In the genomic region with DNA sequence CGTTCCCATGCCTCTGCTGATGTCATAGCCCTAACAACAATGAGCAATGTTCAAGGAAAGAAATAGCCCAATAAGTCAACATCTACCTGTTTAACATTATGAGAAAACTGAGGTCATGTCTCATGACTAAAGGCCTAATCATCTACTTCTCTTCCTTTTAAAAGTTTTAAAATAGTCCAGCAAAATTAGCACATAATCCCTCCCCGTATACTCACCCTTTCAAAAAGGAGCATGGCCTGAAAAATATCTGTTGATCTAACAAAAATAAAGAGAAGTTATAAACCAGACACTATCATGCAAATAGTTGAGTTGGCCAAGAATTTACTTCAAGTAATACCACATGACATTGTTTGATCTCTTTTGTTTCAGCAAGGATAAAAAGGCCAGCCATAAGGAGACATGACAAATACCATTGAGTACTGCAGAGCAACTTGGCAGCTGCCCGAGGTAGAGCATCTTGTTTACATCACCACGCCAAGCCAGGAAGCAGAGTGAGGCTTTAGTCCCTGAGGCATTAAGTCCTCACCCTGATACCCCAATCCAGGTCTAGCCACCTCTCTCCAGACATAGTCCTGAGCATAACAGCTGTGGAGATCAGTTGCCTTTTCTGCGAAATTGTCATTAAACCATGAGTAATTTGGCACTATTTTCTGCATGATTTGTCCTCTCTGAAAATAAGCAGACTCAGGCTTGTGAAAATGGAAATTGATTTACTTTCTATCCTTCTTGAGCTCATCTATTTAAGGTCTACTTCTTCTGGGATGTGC, we compare ENCODE assay signal across 9 cellular contexts.
DNase-seq lines count a peak whose midpoint lies in the region; ATAC-seq and TF ChIP-seq lines count a peak whose summit lies in the region.
"Had no signal": no experiment of that assay in that cellular context is flagged by ENCODE, and none has a peak within 500 bp of the region (broad histone marks: within the 10 kb centered on the region; RNA-seq: fewer than 3 reads in every experiment).

No MANE protein-coding gene starts in this region.

- no peak overlapping the region for H3K4me3 ChIP-seq in muscle layer of colon (ENCODE audit: low read depth in 1 of 2, low read length in 2 of 2)

- H3K27me3 Mint-ChIP-seq in chondrocyte (ENCODE audit: low read depth): no peaks in the 10 kb centered on the region
- no peaks in the 10 kb centered on the region for H3K27me3 Mint-ChIP-seq in activated naive CD4-positive, alpha-beta T cell treated with anti-CD3 and anti-CD28 coated beads, Interleukin-2, amount 10 ng/mL, durations not matched to agents 7 days and 5 days

- H3K9me3 Mint-ChIP-seq in chondrocyte (ENCODE audit: low read depth): peaks cover 3% of the 10 kb centered on the region
- no peaks in the 10 kb centered on the region for H3K9me3 Mint-ChIP-seq in activated naive CD4-positive, alpha-beta T cell treated with anti-CD3 and anti-CD28 coated beads, Interleukin-2, amount 10 ng/mL, durations not matched to agents 7 days and 5 days

- DNase-seq in AG20443 (ENCODE audit: low spot score) (peak; percentile 31), NCI-H1694 (lab: John Stamatoyannopoulos, UW) (peak; percentile 85), chondrocyte (ENCODE audit: low spot score) (no peak), iPS-NIHi11 (ENCODE audit: low spot score) (no peak), NCI-H146 (lab: John Stamatoyannopoulos, UW) (no peak)
- DNase-seq in activated naive CD4-positive, alpha-beta T cell treated with anti-CD3 and anti-CD28 coated beads, Interleukin-2, amount 10 ng/mL, durations not matched to agents 7 days and 5 days: no peak
- DNase-seq: stimulated activated naive CD8-positive, alpha-beta T cell treated with anti-CD3 and anti-CD28 coated beads, Interleukin-15, Interleukin-2, amounts not matched to agents 100 U/mL and 50 U/mL, for 24 hours had no signal

- TF ChIP-seq CTCF in chondrocyte (IDR thresholded peaks at IDR 0.05): no peak

- H3K4me1 Mint-ChIP-seq in chondrocyte (ENCODE audit: low read depth): peaks cover 39% of the 10 kb centered on the region
- no peaks in the 10 kb centered on the region for H3K4me1 Mint-ChIP-seq in activated naive CD4-positive, alpha-beta T cell treated with anti-CD3 and anti-CD28 coated beads, Interleukin-2, amount 10 ng/mL, durations not matched to agents 7 days and 5 days

- H3K9me3 ChIP-seq in muscle layer of colon (ENCODE audit: low read length): no peaks in the 10 kb centered on the region

- no peak for ATAC-seq in HG03439 (IDR thresholded peaks at IDR 0.05; ENCODE audit: unreplicated experiment)
- ATAC-seq: stimulated activated naive CD8-positive, alpha-beta T cell treated with anti-CD3 and anti-CD28 coated beads, Interleukin-15, Interleukin-2, amounts not matched to agents 100 U/mL and 50 U/mL, for 24 hours had no signal

- no peak overlapping the region for H3K9ac ChIP-seq in muscle layer of colon (ENCODE audit: low read length)

- H3K27ac ChIP-seq in muscle layer of colon (ENCODE audit: low read depth, low read length): peak overlapping the region; percentile 72

- H3K36me3 ChIP-seq in muscle layer of colon (ENCODE audit: insufficient read depth, low read length): no peaks in the 10 kb centered on the region

- H3K27ac Mint-ChIP-seq in chondrocyte (ENCODE audit: unreplicated experiment): peak overlapping the region; percentile 91
- no peak overlapping the region for H3K27ac Mint-ChIP-seq in activated naive CD4-positive, alpha-beta T cell treated with anti-CD3 and anti-CD28 coated beads, Interleukin-2, amount 10 ng/mL, durations not matched to agents 7 days and 5 days

- no peak overlapping the region for H3K4me3 Mint-ChIP-seq in chondrocyte (ENCODE audit: unreplicated experiment)
- H3K4me3 Mint-ChIP-seq in activated naive CD4-positive, alpha-beta T cell treated with anti-CD3 and anti-CD28 coated beads, Interleukin-2, amount 10 ng/mL, durations not matched to agents 7 days and 5 days: no peak overlapping the region

- no peaks in the 10 kb centered on the region for H3K27me3 ChIP-seq in muscle layer of colon (ENCODE audit: control insufficient read depth in 1 of 2, insufficient read depth in 2 of 2, low read length in 2 of 2)

- no peaks in the 10 kb centered on the region for H3K36me3 Mint-ChIP-seq in chondrocyte (ENCODE audit: low read depth)
- no peaks in the 10 kb centered on the region for H3K36me3 Mint-ChIP-seq in activated naive CD4-positive, alpha-beta T cell treated with anti-CD3 and anti-CD28 coated beads, Interleukin-2, amount 10 ng/mL, durations not matched to agents 7 days and 5 days

- H3K4me1 ChIP-seq in muscle layer of colon (ENCODE audit: insufficient read depth, low read length): peaks cover 20% of the 10 kb centered on the region

- CTCF ChIA-PET in activated naive CD4-positive, alpha-beta T cell treated with anti-CD3 and anti-CD28 coated beads, Interleukin-2, amount 10 ng/mL, durations not matched to agents 7 days and 5 days (lab: Charles Lee): interaction anchor here (0.7 kb wide), 1 partner anchor 746 kb away, joined by 3 read pairs; no protein-coding TSS in a partner anchor

Comparison
In these comparisons a context has a peak if more than half of its experiments do, and no peak if none do; other contexts are left out.
1. DNase-seq: peak in AG20443 (single experiment) and NCI-H1694 (single experiment); none in chondrocyte (single experiment), iPS-NIHi11 (single experiment), activated naive CD4-positive, alpha-beta T cell treated with anti-CD3 and anti-CD28 coated beads, Interleukin-2, amount 10 ng/mL, durations not matched to agents 7 days and 5 days (single experiment) and NCI-H146 (single experiment).